1 cellular context compared by ENCODE assay signal in the genomic region with DNA sequence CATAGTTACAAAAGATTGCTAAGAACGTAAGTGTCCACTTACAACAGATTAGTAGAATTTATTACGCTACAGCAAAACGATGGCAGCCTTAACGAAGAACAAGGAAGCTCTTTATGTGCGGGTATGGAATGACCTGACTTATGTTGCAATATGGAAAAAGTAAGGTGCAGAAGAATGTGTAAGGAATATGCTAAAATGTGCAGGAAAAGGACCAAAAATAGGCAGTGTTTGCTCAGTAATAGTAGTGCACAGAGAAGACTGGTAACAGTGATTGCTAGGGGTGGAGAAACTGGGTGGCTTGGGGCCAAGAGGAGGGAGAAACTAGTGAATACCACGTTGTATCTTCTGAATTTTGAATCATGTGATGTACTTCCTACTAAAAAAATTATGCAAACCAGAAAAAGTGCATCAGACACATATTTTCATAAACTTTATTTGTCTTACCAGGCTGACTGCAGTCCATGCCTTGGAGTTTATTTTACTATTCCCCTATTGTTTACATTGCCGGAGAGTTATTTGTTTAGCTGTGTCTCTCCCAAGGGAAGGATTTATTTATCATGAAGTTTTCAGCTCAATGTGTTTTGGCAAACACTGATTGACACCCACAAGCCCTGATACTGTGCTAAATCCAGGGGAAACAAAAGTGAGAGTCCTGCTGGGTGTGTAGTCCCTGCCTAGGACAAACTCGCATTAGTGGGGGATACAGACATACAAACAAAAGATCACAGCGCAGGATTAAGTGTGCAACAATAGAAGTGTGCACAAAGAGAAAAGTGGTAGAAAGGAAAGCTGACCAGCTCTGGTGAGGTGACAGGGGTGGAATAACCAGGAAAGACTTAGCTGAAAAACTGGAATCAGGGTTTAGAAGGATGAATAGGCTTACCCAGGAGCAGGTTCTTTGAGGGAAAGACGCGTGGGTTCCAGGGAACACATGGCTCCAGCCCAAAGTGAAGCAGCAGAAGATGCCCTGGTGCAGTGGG.
TF ChIP-seq lines count a peak whose summit lies in the region.

No MANE protein-coding gene starts in this region.

TF ChIP-seq in SK-N-SH, 30 proteins besides CTCF, POLR2A, EP300 and RAD21 (continued from another document):
- no peak for TF ChIP-seq RCOR1 (IDR thresholded peaks at IDR 0.05; ENCODE audit: low read length)
- no peak for TF ChIP-seq FOSL2 (IDR thresholded peaks at IDR 0.05; ENCODE audit: borderline replicate concordance, low read depth)
- TF ChIP-seq GABPA (IDR thresholded peaks at IDR 0.05; ENCODE audit: low read depth) = no peak
- TF ChIP-seq RXRA (IDR thresholded peaks at IDR 0.05; ENCODE audit: borderline replicate concordance, low read depth) = no peak
- TF ChIP-seq YY1 (IDR thresholded peaks at IDR 0.05; ENCODE audit: low read depth) = no peak
